ENCODE assay signal across 30 cellular contexts in the genomic region with DNA sequence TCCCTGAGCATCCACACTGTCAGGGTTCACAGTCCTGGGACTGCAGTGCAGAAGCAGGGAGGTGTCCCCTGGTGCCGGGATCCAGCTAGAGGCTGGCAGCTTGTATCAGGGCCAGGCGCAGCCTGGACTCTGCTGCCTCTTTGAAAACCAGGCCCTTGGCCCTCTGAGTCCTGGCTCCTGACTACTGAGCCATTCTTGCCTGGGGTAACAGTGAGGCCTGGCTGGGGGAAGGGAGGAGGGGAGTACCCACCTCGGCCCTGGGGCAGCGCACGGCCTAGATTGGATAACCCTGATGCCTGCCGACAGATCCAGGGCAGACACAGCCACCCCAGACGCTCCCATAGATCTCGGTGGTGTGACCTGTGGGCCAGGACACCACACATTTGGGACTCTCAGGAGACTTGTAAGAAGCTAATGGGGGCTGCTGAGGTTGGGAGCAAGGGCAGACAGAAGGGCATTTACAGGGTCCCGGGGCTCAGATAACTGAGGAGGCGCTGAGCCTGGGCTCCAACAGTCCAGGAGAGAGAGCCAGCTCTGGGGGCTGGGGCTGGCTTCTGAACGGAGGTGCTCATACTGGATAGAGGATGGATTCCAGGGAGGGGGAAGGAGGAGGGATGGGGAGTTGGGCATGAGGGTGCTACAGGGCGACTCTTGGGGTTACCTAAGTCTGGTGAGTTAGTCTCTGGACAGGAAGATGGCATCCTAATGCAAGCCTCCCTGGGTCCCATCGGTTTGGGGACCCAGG. TPM values are rescaled to one million over a fixed set of nuclear protein-coding genes. Genes with fewer than 3 reads are reported as not detected.
A peak's percentile ranks its signal among the peaks of the same experiment; 100 is the strongest.
DNase-seq lines count a peak whose midpoint lies in the region; ATAC-seq and TF ChIP-seq lines count a peak whose summit lies in the region.
"Had no signal": no experiment of that assay in that cellular context is flagged by ENCODE, and none has a peak within 500 bp of the region (broad histone marks: within the 10 kb centered on the region; RNA-seq: fewer than 3 reads in every experiment).

No MANE protein-coding gene starts in this region.

- no peak overlapping the region for H3K4me2 ChIP-seq in IMR-90 (ENCODE audit: low read depth, low read length)
- H3K4me2 ChIP-seq: KMS-11 had no signal

- H3K4me1 Mint-ChIP-seq in endodermal cell, result peaks cover 1% of the 10 kb centered on the region

- H3K4me1 ChIP-seq in BE2C (peaks cover 5% of the 10 kb centered on the region), IMR-90 (ENCODE audit: control insufficient read depth, insufficient read depth, low read length) (peaks cover 4% of the 10 kb centered on the region), endodermal cell (ENCODE audit: control insufficient read depth, insufficient read depth, low read length) (peaks cover 3% of the 10 kb centered on the region), ovary (ENCODE audit: insufficient read depth) (no peaks in the 10 kb centered on the region)

- no TSS peak for BruUV-seq in IMR-90 (replicated peaks; lab: Mats Ljungman, UMichigan)

- H4K8ac ChIP-seq in IMR-90 (ENCODE audit: low read depth in 2 of 2, low read length in 2 of 2), result no peak overlapping the region

- H3K27me3 Mint-ChIP-seq in endodermal cell (ENCODE audit: insufficient read depth), result peaks cover 8% of the 10 kb centered on the region
- H3K27me3 Mint-ChIP-seq: activated T-cell treated with anti-CD3 and anti-CD28 coated beads, Interleukin-2, amount 50 U/mL, for 24 hours; stimulated activated naive CD8-positive, alpha-beta T cell treated with anti-CD3 and anti-CD28 coated beads, Interleukin-15, Interleukin-2, amounts not matched to agents 100 ng/mL and 50 ng/mL, for 24 hours had no signal

- H3K27ac ChIP-seq in IMR-90 (ENCODE audit: insufficient read depth, low read length) (no peak overlapping the region), endodermal cell (ENCODE audit: low read depth, low read length) (no peak overlapping the region), ovary (no peak overlapping the region)
- H3K27ac ChIP-seq: epithelial cell of prostate, KMS-11 had no signal

- H2BK15ac ChIP-seq in IMR-90 (ENCODE audit: low read depth, low read length), result no peak overlapping the region

- H3K9ac ChIP-seq in IMR-90 (ENCODE audit: low read depth, low read length) (no peak overlapping the region), endodermal cell (ENCODE audit: extremely low read depth, low read length, poor library complexity, severe bottlenecking) (no peak overlapping the region)
- H3K9ac ChIP-seq: KMS-11 had no signal

- POLR2A ChIA-PET in IMR-90 (lab: Charles Lee; ENCODE audit: unreplicated experiment), result no interaction called here

- H3K36me3 ChIP-seq in BE2C, result no peaks in the 10 kb centered on the region
- H3K36me3 ChIP-seq in IMR-90 (ENCODE audit: control insufficient read depth, insufficient read depth, low read length), result no peaks in the 10 kb centered on the region
- no peaks in the 10 kb centered on the region for H3K36me3 ChIP-seq in endodermal cell (ENCODE audit: control insufficient read depth, insufficient read depth, low read length)
- no peaks in the 10 kb centered on the region for H3K36me3 ChIP-seq in ovary
- H3K36me3 ChIP-seq: BLaER1 treated with 17β-estradiol and CSF1 and Interleukin-3, amounts not matched to agents 10 nM and 100 nM had no signal

- no peak overlapping the region for H3K18ac ChIP-seq in IMR-90 (ENCODE audit: low read depth, low read length)

- H3K4me3 ChIP-seq in BE2C (ENCODE audit: low read depth, low read length) (no peak overlapping the region), IMR-90 (ENCODE audit: insufficient read depth, low read depth, low read length) (no peak overlapping the region), endodermal cell (ENCODE audit: low read length) (no peak overlapping the region), ovary (no peak overlapping the region)
- H3K4me3 ChIP-seq: BLaER1 treated with 17β-estradiol and CSF1 and Interleukin-3, amounts not matched to agents 10 nM and 100 nM had no signal

- no peak overlapping the region for H2BK120ac ChIP-seq in IMR-90 (ENCODE audit: low read depth, low read length)

- H4K91ac ChIP-seq in IMR-90 (ENCODE audit: insufficient read depth, low read depth, low read length), result no peak overlapping the region

- no peaks in the 10 kb centered on the region for H3K27me3 ChIP-seq in BE2C
- H3K27me3 ChIP-seq in IMR-90 (ENCODE audit: control insufficient read depth, insufficient read depth, low read length), result peaks cover 15% of the 10 kb centered on the region; the same call in 1 of the 2 replicates
- H3K27me3 ChIP-seq in endodermal cell (ENCODE audit: control insufficient read depth, insufficient read depth, low read length, poor library complexity, severe bottlenecking), result no peaks in the 10 kb centered on the region
- no peaks in the 10 kb centered on the region for H3K27me3 ChIP-seq in ovary
- H3K27me3 ChIP-seq: BLaER1 treated with 17β-estradiol and CSF1 and Interleukin-3, amounts not matched to agents 10 nM and 100 nM had no signal

- WGBS in IMR-90 (ENCODE audit: extremely low coverage in 2 of 2, insufficient read length in 1 of 2), 2 experiments, result 87% methylated on average over 3 of the region's 13 CpGs; no CpG with 5 or more reads in 1 of the 2 experiments
- 92 to 95% methylated on average over 8 to 13 of the region's 13 CpGs for WGBS in endodermal cell (ENCODE audit: insufficient coverage in 1 of 2, insufficient read length in 1 of 2), 2 experiments
- WGBS in ovary, 3 donors, result 86 to 91% (median 91%) methylated on average over 13 of the region's 13 CpGs

- CTCF ChIA-PET in IMR-90 (lab: Yijun Ruan, JAX), result interaction anchor here (0.7 to 0.9 kb wide), 2 partner anchors 50 to 63 kb away, joined by 3 read pairs; no protein-coding TSS in a partner anchor

- no peak overlapping the region for H3K4ac ChIP-seq in IMR-90 (ENCODE audit: low read depth, low read length)

- TF ChIP-seq RAD21 in IMR-90 (IDR thresholded peaks at IDR 0.05; ENCODE audit: low read length), result no peak

- dilution Hi-C loops in IMR-90 (cut with HindIII; ENCODE audit: low sequenced_read_pairs, unreplicated experiment), result no loop called here

- no peaks in the 10 kb centered on the region for H3K36me3 Mint-ChIP-seq in endodermal cell (ENCODE audit: low read depth)

- no peak for TF ChIP-seq EP300 in ovary (IDR thresholded peaks at IDR 0.05)

- H2AK9ac ChIP-seq in IMR-90 (replicated peaks; ENCODE audit: low read depth, low read length, poor library complexity), result no peak overlapping the region

- no peak overlapping the region for H3K4me3 Mint-ChIP-seq in endodermal cell
- H3K4me3 Mint-ChIP-seq: activated T-cell treated with anti-CD3 and anti-CD28 coated beads, Interleukin-2, amount 50 U/mL, for 24 hours; neural crest cell; stimulated activated naive CD8-positive, alpha-beta T cell treated with anti-CD3 and anti-CD28 coated beads, Interleukin-15, Interleukin-2, amounts not matched to agents 100 ng/mL and 50 ng/mL, for 24 hours had no signal

- peak overlapping the region; percentile 26 for H3K27ac Mint-ChIP-seq in endodermal cell
- H3K27ac Mint-ChIP-seq: activated T-cell treated with anti-CD3 and anti-CD28 coated beads, Interleukin-2, amount 50 U/mL, for 24 hours; stimulated activated naive CD8-positive, alpha-beta T cell treated with anti-CD3 and anti-CD28 coated beads, Interleukin-15, Interleukin-2, amounts not matched to agents 100 ng/mL and 50 ng/mL, for 24 hours had no signal

- in situ Hi-C loops in IMR-90 (cut with MboI; ENCODE audit: low sequenced_read_pairs) (no loop called here), ACHN (cut with HindIII; ENCODE audit: low pct_ligation_motif_present, low pct_unique_long_range_greater_than_20kb, low sequenced_read_pairs) (no loop called here)

- DNase-seq in BE2C, result peak; percentile 60
- no peak for DNase-seq in IMR-90
- DNase-seq in endodermal cell, result no peak
- peak in 3 of 5 donors; percentile 17 to 28 (median 22) for DNase-seq in ovary
- DNase-seq in NCI-H1105 treated with DMSO at 0.1 percent for 48 hours (lab: John Stamatoyannopoulos, UW), result no peak
- DNase-seq in mucosa of gallbladder (ENCODE audit: low spot score), result no peak
- no peak for DNase-seq in ACHN
- no peak for DNase-seq in NCI-H187 treated with DMSO at 0.1 percent for 48 hours (lab: John Stamatoyannopoulos, UW)
- DNase-seq: activated CD4-positive, alpha-beta T cell treated with anti-CD3 and anti-CD28 coated beads for 48 hours; activated CD8-positive, alpha-beta memory T cell treated with anti-CD3 and anti-CD28 coated beads for 24 hours; activated gamma-delta T cell treated with Interleukin-2 at 50 U/mL for 16 hours; COR-L47; DMS53; effector CD4-positive, alpha-beta T cell; head of caudate nucleus; MM.1S; NCI-H1417 treated with DMSO at 0.1 percent for 48 hours; NCI-H2107 had no signal

- peak overlapping the region; percentile 24 for H2AFZ ChIP-seq in IMR-90 (replicated peaks; ENCODE audit: low read length, poor library complexity)

- no peak overlapping the region for H2BK20ac ChIP-seq in IMR-90 (ENCODE audit: low read depth, low read length)

- no peak overlapping the region for H3K23ac ChIP-seq in IMR-90 (ENCODE audit: low read depth, low read length)

- no peak overlapping the region for H3K14ac ChIP-seq in IMR-90 (replicated peaks; ENCODE audit: low read depth, low read length)

- TF ChIP-seq CTCF in BE2C (IDR thresholded peaks at IDR 0.05; ENCODE audit: low read depth, low read length), result no peak
- no peak for TF ChIP-seq CTCF in IMR-90 (conservative IDR thresholded peaks at IDR 0.05; ENCODE audit: low read depth, low read length)
- TF ChIP-seq CTCF in endodermal cell (conservative IDR thresholded peaks at IDR 0.05), result no peak
- no peak for TF ChIP-seq CTCF in ovary (IDR thresholded peaks at IDR 0.05)

- peaks cover 3% of the 10 kb centered on the region; the same call in 1 of the 2 replicates for H3K9me1 ChIP-seq in IMR-90 (ENCODE audit: insufficient read depth, low read length)

- H3K79me1 ChIP-seq in IMR-90 (ENCODE audit: low read depth in 1 of 2, low read length in 2 of 2), result no peaks in the 10 kb centered on the region

- intact Hi-C loops in IMR-90 (cut with micrococcal nuclease) (no loop called here), ovary (cut with DNase I) (loop anchor here in 2 of 4 donors (5.0 kb wide), 1 partner anchor 82 kb away; no protein-coding TSS in a partner anchor)

- ATAC-seq in IMR-90 (ENCODE audit: low read depth), result no peak
- ATAC-seq: HCT116 had no signal

- no peak overlapping the region for H3K56ac ChIP-seq in IMR-90 (ENCODE audit: extremely low read depth, insufficient read depth, low read length)

- TF ChIP-seq POLR2A in IMR-90 (IDR thresholded peaks at IDR 0.05; ENCODE audit: low read depth, low read length), result no peak
- no peak for TF ChIP-seq POLR2A in ovary (IDR thresholded peaks at IDR 0.05)

- no peak overlapping the region for H2BK5ac ChIP-seq in IMR-90 (ENCODE audit: low read depth, low read length, poor library complexity, severe bottlenecking)

- H3K9me3 Mint-ChIP-seq in endodermal cell, result no peaks in the 10 kb centered on the region
- H3K9me3 Mint-ChIP-seq: activated T-cell treated with anti-CD3 and anti-CD28 coated beads, Interleukin-2, amount 50 U/mL, for 24 hours; neural crest cell; stimulated activated naive CD8-positive, alpha-beta T cell treated with anti-CD3 and anti-CD28 coated beads, Interleukin-15, Interleukin-2, amounts not matched to agents 100 ng/mL and 50 ng/mL, for 24 hours had no signal

- no peak overlapping the region for H2AK5ac ChIP-seq in IMR-90 (ENCODE audit: low read depth, low read length)

- no peaks in the 10 kb centered on the region for H4K20me1 ChIP-seq in IMR-90 (ENCODE audit: insufficient read depth, low read length)

- no peak overlapping the region for H4K5ac ChIP-seq in IMR-90 (ENCODE audit: low read depth, low read length)

- no peaks in the 10 kb centered on the region for H3K9me3 ChIP-seq in BE2C
- H3K9me3 ChIP-seq in IMR-90 (ENCODE audit: control insufficient read depth, insufficient read depth, low read length), result no peaks in the 10 kb centered on the region
- no peaks in the 10 kb centered on the region for H3K9me3 ChIP-seq in endodermal cell (ENCODE audit: control insufficient read depth, low read length)
- H3K9me3 ChIP-seq in ovary, result no peaks in the 10 kb centered on the region
- H3K9me3 ChIP-seq: BLaER1 treated with 17β-estradiol and CSF1 and Interleukin-3, amounts not matched to agents 10 nM and 100 nM had no signal

RNA-seq across cellular contexts. Expression of a gene that starts 30.5 kb away (rescaled TPM):
- not detected for polyA plus RNA-seq in BE2C (2012; ENCODE audit: insufficient read depth, insufficient read length, low read depth)
- total RNA-seq in IMR-90 (2012; rRNA removed), result not detected in 2 replicates
- 0.04 and 0.05 TPM in 2 replicates for polyA plus RNA-seq in IMR-90 (2012; rRNA removed)
- 0.05 TPM in 2 replicates for polyA plus RNA-seq in IMR-90 (2012; cell fraction: cytosol; rRNA removed)
- 0.18 and 0.37 TPM in 2 replicates for polyA plus RNA-seq in IMR-90 (2012; cell fraction: nucleus; rRNA removed; ENCODE audit: low replicate concordance)
- total RNA-seq in endodermal cell, result 1 to 10 TPM; 1.1 to 2.6 TPM
- 0.57 TPM for polyA plus RNA-seq in endodermal cell (2013, experiment 1 of 2)
- polyA plus RNA-seq in endodermal cell (2013, experiment 2 of 2), result 0.25 TPM
- 1 to 10 TPM in 1 of 7 donors, under 1 TPM in 4, not detected in 2; 0.24 to 1.6 (median 0.69) TPM for total RNA-seq in ovary
- under 1 TPM in 1 of 2 donors, not detected in 1; 0.11 TPM for polyA plus RNA-seq in ovary
- total RNA-seq in mucosa of gallbladder, result 16.7 TPM
- total RNA-seq: kidney epithelial cell; lung microvascular endothelial cell; NCI-H460; posterior vena cava; T-helper 2 cell treated with Interferon-gamma antibody and Interleukin-4, amounts not matched to agents 100 ng/mL and 5 ng/mL, for 36 hours had no signal

RNA-seq across cellular contexts. Expression of a gene that starts 59.7 kb away (rescaled TPM):
- polyA plus RNA-seq in BE2C (2012; ENCODE audit: insufficient read depth, insufficient read length, low read depth), result not detected
- total RNA-seq in IMR-90 (2012; rRNA removed) (not detected in 2 replicates), endodermal cell (1 to 10 TPM; 7.2 to 7.3 TPM), ovary (under 1 TPM in 5 of 7 donors, not detected in 2; 0.08 to 0.47 (median 0.35) TPM), mucosa of gallbladder (1.4 TPM)
- polyA plus RNA-seq in IMR-90 (2012; rRNA removed) (0.02 and 0.03 TPM in 2 replicates), ovary (under 1 TPM; 0.45 to 0.55 TPM)
- polyA plus RNA-seq in IMR-90 (2012; cell fraction: cytosol; rRNA removed), result 0.02 TPM in 1 of 2 replicates, not detected in the other
- polyA plus RNA-seq in IMR-90 (2012; cell fraction: nucleus; rRNA removed; ENCODE audit: low replicate concordance), result 0.10 and 0.15 TPM in 2 replicates
- polyA plus RNA-seq in endodermal cell (2013, experiment 1 of 2), result 2.4 TPM
- polyA plus RNA-seq in endodermal cell (2013, experiment 2 of 2), result 1.7 TPM
- total RNA-seq: lung microvascular endothelial cell had no signal

Comparison
In these comparisons a context has a peak if more than half of its experiments do, and no peak if none do; other contexts are left out.
1. DNase-seq: peak in BE2C (single experiment) and ovary (3 of 5); none in IMR-90 (single experiment), endodermal cell (single experiment), NCI-H1105 treated with DMSO at 0.1 percent for 48 hours (single experiment), mucosa of gallbladder (single experiment), ACHN (single experiment) and NCI-H187 treated with DMSO at 0.1 percent for 48 hours (single experiment).